In the genomic region with DNA sequence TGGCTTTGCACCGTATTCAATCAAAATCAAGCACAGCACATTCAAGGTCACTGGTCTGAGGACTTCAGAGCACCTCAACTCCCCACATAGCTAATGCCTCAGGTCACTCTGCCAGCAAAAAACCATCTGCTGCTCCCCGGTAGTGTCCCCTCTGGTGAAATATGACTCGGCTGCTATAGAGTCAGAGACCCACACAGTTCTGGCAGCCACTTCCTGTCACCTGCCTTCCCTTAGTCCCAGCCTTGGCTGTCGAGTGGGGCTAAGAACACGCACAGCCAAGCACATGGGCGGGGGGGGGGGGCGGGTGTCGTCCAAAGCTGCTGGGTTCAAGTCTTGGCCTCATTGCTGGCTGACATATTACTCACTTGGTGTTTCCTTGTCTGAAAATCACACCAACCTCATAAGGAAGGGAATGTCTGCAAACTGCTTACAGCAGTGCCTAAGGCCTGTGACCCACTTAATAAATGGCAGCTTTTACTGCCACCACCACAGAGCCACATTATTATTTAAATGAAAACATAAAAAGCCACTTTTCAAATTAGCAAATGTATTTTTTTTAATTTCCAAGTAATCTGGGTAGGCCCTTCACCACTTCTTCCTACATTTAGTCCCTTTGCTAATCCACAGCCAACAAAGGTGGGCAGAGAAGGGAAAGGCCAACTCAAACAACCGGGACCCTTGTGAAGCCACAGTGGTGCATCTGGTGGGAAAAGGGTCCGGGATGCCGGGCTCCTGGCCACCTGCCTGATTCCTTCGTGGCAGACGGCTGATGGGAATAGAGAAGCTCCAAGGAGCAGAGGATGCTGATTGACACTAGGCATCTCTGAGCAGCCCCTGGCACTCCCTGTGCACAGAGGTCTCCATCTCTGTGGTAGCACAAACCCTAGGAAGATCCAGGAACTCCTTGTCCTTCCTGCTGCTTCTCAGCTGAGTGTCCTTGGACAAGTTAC, we compare ENCODE assay signal across 8 cellular contexts. TPM values are rescaled to one million over a fixed set of nuclear protein-coding genes. Genes with fewer than 3 reads are reported as not detected.
A peak's percentile ranks its signal among the peaks of the same experiment; 100 is the strongest.
DNase-seq lines count a peak whose midpoint lies in the region; ATAC-seq and TF ChIP-seq lines count a peak whose summit lies in the region.

No MANE protein-coding gene starts in this region.

- H3K36me3 Mint-ChIP-seq in CD4-positive, alpha-beta T cell (ENCODE audit: low read depth) = peaks cover 92% of the 10 kb centered on the region

- no peaks in the 10 kb centered on the region for H3K9me3 ChIP-seq in CD4-positive, alpha-beta T cell (ENCODE audit: control insufficient read depth, low read length)

- H3K9me3 Mint-ChIP-seq in CD4-positive, alpha-beta T cell = no peaks in the 10 kb centered on the region

- no peak overlapping the region for H3K4me3 Mint-ChIP-seq in CD4-positive, alpha-beta T cell

- peak overlapping the region; percentile 16 for H3K27ac Mint-ChIP-seq in CD4-positive, alpha-beta T cell

- no peaks in the 10 kb centered on the region for H3K27me3 Mint-ChIP-seq in CD4-positive, alpha-beta T cell

- TF ChIP-seq CTCF in CD4-positive, alpha-beta T cell (IDR thresholded peaks at IDR 0.05) = no peak

- POLR2A ChIA-PET in CD4-positive, alpha-beta T cell (lab: Charles Lee) = interaction anchor here (0.7 to 1.7 kb wide), 6 partner anchors 27 to 179 kb away, joined by 3 to 4 read pairs (median 3); partner anchors contain the start of genes PTCD3 and ST3GAL5

- DNase-seq in CD4-positive, alpha-beta T cell = peak in 8 of 10 experiments; percentile 13 to 50 (median 36)
- peak; percentile 20 for DNase-seq in activated CD4-positive, alpha-beta T cell treated with anti-CD3 and anti-CD28 coated beads, Interleukin-2, amount 50 U/mL, for 1 hour
- no peak for DNase-seq in left colon
- DNase-seq in H4 (ENCODE audit: low spot score) = no peak
- no peak for DNase-seq in CD1c-positive myeloid dendritic cell (ENCODE audit: extremely low spot score)

- CTCF ChIA-PET in CD4-positive, alpha-beta T cell (lab: Charles Lee) = interaction anchor here (0.6 to 2.1 kb wide), 7 partner anchors 11 to 254 kb away, joined by 3 to 6 read pairs (median 6); no protein-coding TSS in a partner anchor

- H3K4me1 Mint-ChIP-seq in CD4-positive, alpha-beta T cell (ENCODE audit: low read depth) = peaks cover 14% of the 10 kb centered on the region

- intact Hi-C loops in CD4-positive, alpha-beta T cell (cut with DNase I, micrococcal nuclease) = no loop called here
- intact Hi-C loops in left colon (cut with DNase I, micrococcal nuclease) = no loop called here

- no peak overlapping the region for H3K27ac ChIP-seq in CD4-positive, alpha-beta T cell (ENCODE audit: low read depth, low read length)

- H3K27me3 ChIP-seq in CD4-positive, alpha-beta T cell (ENCODE audit: control insufficient read depth, insufficient read depth, low read length) = no peaks in the 10 kb centered on the region

- peak; percentile 97 for ATAC-seq in CD4-positive, alpha-beta T cell (ENCODE audit: poor library complexity)
- peak; percentile 55 for ATAC-seq in HG03139 (IDR thresholded peaks at IDR 0.05; ENCODE audit: unreplicated experiment)
- ATAC-seq in left colon = peak; percentile 9
- no peak for ATAC-seq in HG02884 (IDR thresholded peaks at IDR 0.05; ENCODE audit: unreplicated experiment)
- ATAC-seq in GM21528 (IDR thresholded peaks at IDR 0.05; ENCODE audit: low FRiP score, unreplicated experiment) = no peak

RNA-seq across cellular contexts. Expression of gene POLR1A, which starts 37.3 kb away (rescaled TPM):
- total RNA-seq in CD4-positive, alpha-beta T cell = 10 to 100 TPM; 13.1 to 13.4 TPM
- total RNA-seq in left colon = 10 to 100 TPM; 18.4 to 29.9 TPM
- total RNA-seq in H4 (2014; rRNA removed; shearing (Covaris generic)) = 15.3 and 18.9 TPM in 2 replicates

RNA-seq across cellular contexts. Expression of gene PTCD3, which starts 37.7 kb away (rescaled TPM):
- 100 to 1,000 TPM; 154 to 161 TPM for total RNA-seq in CD4-positive, alpha-beta T cell
- total RNA-seq in left colon = 100 to 1,000 TPM in 1 of 2 donors, 10 to 100 TPM in 1; 73.8 to 101 TPM
- 49.5 and 56.0 TPM in 2 replicates for total RNA-seq in H4 (2014; rRNA removed; shearing (Covaris generic))

Comparison
In these comparisons a context has a peak if more than half of its experiments do, and no peak if none do; other contexts are left out.
1. ATAC-seq: peak in CD4-positive, alpha-beta T cell (single experiment), HG03139 (single experiment) and left colon (single experiment); none in HG02884 (single experiment) and GM21528 (single experiment).
2. DNase-seq: peak in CD4-positive, alpha-beta T cell (8 of 10) and activated CD4-positive, alpha-beta T cell treated with anti-CD3 and anti-CD28 coated beads, Interleukin-2, amount 50 U/mL, for 1 hour (single experiment); none in left colon (0 of 2), H4 (single experiment) and CD1c-positive myeloid dendritic cell (single experiment).